ENCODE assay signal across 12 cellular contexts in the genomic region with DNA sequence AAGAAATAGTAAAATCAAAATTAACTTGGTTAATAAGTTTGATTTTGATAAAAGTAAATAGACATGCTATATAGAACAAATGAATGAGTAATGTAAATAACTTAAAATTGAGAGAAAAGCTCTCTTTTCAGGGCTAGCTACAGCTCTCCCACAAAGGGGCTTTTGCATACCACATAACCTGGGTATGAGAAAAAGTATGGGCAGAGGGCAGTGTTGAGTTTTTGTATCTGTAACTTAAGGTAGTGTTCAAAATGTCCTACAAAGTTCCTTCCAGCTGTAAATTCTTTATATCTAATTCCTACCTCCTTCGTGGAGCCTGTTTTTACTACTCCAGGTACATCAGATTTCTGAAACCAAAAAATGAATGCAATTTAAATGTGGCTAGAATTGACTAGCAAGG.
"Had no signal": no experiment of that assay in that cellular context is flagged by ENCODE, and none has a peak within 500 bp of the region (broad histone marks: within the 10 kb centered on the region; RNA-seq: fewer than 3 reads in every experiment).

No MANE protein-coding gene starts in this region.

- H3K4me3 ChIP-seq: ascending aorta, gastroesophageal sphincter, testis had no signal

- ATAC-seq: activated CD4-positive, alpha-beta T cell treated with anti-CD3 and anti-CD28 coated beads for 36 hours; activated CD8-positive, alpha-beta T cell treated with anti-CD3 and anti-CD28 coated beads for 36 hours; activated naive CD8-positive, alpha-beta T cell treated with anti-CD3 and anti-CD28 coated beads, Interleukin-2, amount 50 U/mL, for 24 hours; gastroesophageal sphincter; stimulated activated naive CD8-positive, alpha-beta T cell treated with anti-CD3 and anti-CD28 coated beads, Interleukin-15, Interleukin-2, amounts not matched to agents 100 U/mL and 50 U/mL, for 24 hours had no signal

- H3K9me3 ChIP-seq: ascending aorta, gastroesophageal sphincter, testis had no signal

- DNase-seq: activated CD4-positive, alpha-beta T cell treated with anti-CD3 and anti-CD28 coated beads for 36 hours; activated CD8-positive, alpha-beta memory T cell treated with anti-CD3 and anti-CD28 coated beads, Interleukin-2, amount 50 U/mL, for 48 hours; activated CD8-positive, alpha-beta T cell treated with anti-CD3 and anti-CD28 coated beads for 36 hours; activated naive CD4-positive, alpha-beta T cell treated with Interleukin-2 at 50 U/mL for 16 hours; activated naive CD8-positive, alpha-beta T cell treated with anti-CD3 and anti-CD28 coated beads, Interleukin-2, amount 50 U/mL, for 24 hours; kidney; stimulated activated CD4-positive, alpha-beta T cell treated with anti-CD3 and anti-CD28 coated beads, Interleukin-12 subunit alpha, Interleukin-12 subunit beta, amount 100 ng/mL, for 4 hours; stimulated activated naive CD8-positive, alpha-beta T cell treated with anti-CD3 and anti-CD28 coated beads, Interleukin-15, Interleukin-2, amounts not matched to agents 100 U/mL and 50 U/mL, for 24 hours; testis; WERI-Rb-1 had no signal

- H3K4me1 ChIP-seq: testis had no signal

- H3K27ac ChIP-seq: ascending aorta, gastroesophageal sphincter, testis, WERI-Rb-1 had no signal

- H3K27me3 ChIP-seq: ascending aorta, gastroesophageal sphincter, testis had no signal
